1 cellular context compared by ENCODE assay signal in the genomic region with DNA sequence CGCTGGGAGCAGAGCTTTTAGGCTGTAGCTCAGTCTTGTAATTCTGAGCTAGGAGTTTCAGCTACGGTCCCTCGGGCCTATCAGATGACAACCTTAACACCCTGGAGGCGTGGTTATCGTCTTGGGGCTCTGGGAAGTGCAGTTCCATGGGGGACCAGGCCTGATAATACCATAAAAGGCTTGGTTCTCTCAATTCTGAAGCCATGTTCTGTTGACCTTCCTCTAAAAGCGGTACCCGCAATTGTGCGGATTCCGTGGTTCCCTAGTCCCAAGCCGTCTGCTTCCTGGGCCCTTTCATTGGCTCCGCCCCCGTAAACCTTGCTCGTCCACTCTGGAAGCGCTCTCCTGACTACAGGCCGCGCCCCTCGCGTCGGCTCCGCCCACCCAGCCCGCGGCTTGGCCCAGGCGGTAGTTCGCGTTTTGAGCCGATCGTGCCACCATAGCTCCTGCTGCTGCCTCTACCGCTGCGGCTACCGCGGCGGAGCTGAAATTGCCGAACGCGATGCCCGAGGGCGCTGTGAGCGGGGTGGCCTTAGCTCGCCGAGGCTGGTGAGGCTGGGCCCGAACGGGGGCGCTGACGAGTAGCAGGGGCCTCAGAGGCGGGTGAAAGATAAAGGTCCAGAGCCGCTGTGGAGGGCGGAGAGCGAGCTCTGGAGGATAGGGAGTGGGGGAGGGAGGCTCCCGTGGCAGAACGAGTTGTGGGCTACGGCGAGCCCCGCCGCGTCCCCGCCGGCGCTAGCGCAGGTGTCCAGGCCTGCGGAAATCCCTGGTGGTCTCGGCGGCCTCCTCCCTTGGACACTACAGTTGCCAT.
TF ChIP-seq lines count a peak whose summit lies in the region.

A gene with protein sequence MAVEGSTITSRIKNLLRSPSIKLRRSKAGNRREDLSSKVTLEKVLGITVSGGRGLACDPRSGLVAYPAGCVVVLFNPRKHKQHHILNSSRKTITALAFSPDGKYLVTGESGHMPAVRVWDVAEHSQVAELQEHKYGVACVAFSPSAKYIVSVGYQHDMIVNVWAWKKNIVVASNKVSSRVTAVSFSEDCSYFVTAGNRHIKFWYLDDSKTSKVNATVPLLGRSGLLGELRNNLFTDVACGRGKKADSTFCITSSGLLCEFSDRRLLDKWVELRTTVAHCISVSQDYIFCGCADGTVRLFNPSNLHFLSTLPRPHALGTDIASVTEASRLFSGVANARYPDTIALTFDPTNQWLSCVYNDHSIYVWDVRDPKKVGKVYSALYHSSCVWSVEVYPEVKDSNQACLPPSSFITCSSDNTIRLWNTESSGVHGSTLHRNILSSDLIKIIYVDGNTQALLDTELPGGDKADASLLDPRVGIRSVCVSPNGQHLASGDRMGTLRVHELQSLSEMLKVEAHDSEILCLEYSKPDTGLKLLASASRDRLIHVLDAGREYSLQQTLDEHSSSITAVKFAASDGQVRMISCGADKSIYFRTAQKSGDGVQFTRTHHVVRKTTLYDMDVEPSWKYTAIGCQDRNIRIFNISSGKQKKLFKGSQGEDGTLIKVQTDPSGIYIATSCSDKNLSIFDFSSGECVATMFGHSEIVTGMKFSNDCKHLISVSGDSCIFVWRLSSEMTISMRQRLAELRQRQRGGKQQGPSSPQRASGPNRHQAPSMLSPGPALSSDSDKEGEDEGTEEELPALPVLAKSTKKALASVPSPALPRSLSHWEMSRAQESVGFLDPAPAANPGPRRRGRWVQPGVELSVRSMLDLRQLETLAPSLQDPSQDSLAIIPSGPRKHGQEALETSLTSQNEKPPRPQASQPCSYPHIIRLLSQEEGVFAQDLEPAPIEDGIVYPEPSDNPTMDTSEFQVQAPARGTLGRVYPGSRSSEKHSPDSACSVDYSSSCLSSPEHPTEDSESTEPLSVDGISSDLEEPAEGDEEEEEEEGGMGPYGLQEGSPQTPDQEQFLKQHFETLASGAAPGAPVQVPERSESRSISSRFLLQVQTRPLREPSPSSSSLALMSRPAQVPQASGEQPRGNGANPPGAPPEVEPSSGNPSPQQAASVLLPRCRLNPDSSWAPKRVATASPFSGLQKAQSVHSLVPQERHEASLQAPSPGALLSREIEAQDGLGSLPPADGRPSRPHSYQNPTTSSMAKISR (N-terminal part only) (plus strand): TSS at position 423 of the 811 bp plus-strand sequence. CDS start 792 bp downstream, outside the sequence.

TF ChIP-seq in K562, 482 proteins besides CTCF, POLR2A, EP300 and RAD21 (continued from another document and continues in another):
- peak in 1 of 2 experiments; percentile 71; a peak in 1 of 4 replicates for TF ChIP-seq HDAC1 (IDR thresholded peaks at IDR 0.05)
- TF ChIP-seq MYBL2 (IDR thresholded peaks at IDR 0.05; ENCODE audit: low read depth): no peak
- TF ChIP-seq MYBL2 (CRISPR knock-in tag; IDR thresholded peaks at IDR 0.05; ENCODE audit: borderline replicate concordance): no peak
- TF ChIP-seq, protein P1, sequence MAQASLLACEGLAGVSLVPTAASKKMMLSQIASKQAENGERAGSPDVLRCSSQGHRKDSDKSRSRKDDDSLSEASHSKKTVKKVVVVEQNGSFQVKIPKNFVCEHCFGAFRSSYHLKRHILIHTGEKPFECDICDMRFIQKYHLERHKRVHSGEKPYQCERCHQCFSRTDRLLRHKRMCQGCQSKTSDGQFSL (CRISPR knock-in tag; IDR thresholded peaks at IDR 0.05): peak; percentile 35; the same call in 1 of the 2 replicates
- TF ChIP-seq, protein P1 (tag; IDR thresholded peaks at IDR 0.05): no peak
- TF ChIP-seq, protein P2, sequence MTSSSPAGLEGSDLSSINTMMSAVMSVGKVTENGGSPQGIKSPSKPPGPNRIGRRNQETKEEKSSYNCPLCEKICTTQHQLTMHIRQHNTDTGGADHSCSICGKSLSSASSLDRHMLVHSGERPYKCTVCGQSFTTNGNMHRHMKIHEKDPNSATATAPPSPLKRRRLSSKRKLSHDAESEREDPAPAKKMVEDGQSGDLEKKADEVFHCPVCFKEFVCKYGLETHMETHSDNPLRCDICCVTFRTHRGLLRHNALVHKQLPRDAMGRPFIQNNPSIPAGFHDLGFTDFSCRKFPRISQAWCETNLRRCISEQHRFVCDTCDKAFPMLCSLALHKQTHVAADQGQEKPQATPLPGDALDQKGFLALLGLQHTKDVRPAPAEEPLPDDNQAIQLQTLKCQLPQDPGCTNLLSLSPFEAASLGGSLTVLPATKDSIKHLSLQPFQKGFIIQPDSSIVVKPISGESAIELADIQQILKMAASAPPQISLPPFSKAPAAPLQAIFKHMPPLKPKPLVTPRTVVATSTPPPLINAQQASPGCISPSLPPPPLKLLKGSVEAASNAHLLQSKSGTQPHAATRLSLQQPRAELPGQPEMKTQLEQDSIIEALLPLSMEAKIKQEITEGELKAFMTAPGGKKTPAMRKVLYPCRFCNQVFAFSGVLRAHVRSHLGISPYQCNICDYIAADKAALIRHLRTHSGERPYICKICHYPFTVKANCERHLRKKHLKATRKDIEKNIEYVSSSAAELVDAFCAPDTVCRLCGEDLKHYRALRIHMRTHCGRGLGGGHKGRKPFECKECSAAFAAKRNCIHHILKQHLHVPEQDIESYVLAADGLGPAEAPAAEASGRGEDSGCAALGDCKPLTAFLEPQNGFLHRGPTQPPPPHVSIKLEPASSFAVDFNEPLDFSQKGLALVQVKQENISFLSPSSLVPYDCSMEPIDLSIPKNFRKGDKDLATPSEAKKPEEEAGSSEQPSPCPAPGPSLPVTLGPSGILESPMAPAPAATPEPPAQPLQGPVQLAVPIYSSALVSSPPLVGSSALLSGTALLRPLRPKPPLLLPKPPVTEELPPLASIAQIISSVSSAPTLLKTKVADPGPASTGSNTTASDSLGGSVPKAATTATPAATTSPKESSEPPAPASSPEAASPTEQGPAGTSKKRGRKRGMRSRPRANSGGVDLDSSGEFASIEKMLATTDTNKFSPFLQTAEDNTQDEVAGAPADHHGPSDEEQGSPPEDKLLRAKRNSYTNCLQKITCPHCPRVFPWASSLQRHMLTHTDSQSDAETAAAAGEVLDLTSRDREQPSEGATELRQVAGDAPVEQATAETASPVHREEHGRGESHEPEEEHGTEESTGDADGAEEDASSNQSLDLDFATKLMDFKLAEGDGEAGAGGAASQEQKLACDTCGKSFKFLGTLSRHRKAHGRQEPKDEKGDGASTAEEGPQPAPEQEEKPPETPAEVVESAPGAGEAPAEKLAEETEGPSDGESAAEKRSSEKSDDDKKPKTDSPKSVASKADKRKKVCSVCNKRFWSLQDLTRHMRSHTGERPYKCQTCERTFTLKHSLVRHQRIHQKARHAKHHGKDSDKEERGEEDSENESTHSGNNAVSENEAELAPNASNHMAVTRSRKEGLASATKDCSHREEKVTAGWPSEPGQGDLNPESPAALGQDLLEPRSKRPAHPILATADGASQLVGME (CRISPR knock-in tag; IDR thresholded peaks at IDR 0.05): peak; percentile 66; the same call in 1 of the 2 replicates
- TF ChIP-seq, protein P3, sequence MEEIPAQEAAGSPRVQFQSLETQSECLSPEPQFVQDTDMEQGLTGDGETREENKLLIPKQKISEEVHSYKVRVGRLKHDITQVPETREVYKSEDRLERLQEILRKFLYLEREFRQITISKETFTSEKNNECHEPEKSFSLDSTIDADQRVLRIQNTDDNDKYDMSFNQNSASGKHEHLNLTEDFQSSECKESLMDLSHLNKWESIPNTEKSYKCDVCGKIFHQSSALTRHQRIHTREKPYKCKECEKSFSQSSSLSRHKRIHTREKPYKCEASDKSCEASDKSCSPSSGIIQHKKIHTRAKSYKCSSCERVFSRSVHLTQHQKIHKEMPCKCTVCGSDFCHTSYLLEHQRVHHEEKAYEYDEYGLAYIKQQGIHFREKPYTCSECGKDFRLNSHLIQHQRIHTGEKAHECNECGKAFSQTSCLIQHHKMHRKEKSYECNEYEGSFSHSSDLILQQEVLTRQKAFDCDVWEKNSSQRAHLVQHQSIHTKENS (CRISPR knock-in tag; IDR thresholded peaks at IDR 0.05): no peak
- TF ChIP-seq ZNF707 (CRISPR knock-in tag; conservative IDR thresholded peaks at IDR 0.05): no peak
- TF ChIP-seq, protein P4, sequence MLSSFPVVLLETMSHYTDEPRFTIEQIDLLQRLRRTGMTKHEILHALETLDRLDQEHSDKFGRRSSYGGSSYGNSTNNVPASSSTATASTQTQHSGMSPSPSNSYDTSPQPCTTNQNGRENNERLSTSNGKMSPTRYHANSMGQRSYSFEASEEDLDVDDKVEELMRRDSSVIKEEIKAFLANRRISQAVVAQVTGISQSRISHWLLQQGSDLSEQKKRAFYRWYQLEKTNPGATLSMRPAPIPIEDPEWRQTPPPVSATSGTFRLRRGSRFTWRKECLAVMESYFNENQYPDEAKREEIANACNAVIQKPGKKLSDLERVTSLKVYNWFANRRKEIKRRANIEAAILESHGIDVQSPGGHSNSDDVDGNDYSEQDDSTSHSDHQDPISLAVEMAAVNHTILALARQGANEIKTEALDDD (IDR thresholded peaks at IDR 0.05): peak; percentile 57; the same call in 1 of the 2 replicates
- peak; percentile 50; the same call in 1 of the 2 replicates for TF ChIP-seq POLR2H (tag; IDR thresholded peaks at IDR 0.05; ENCODE audit: low read depth)
- peak; percentile 68; the same call in 1 of the 2 replicates for TF ChIP-seq ZNF263 (CRISPR knock-in tag; IDR thresholded peaks at IDR 0.05; ENCODE audit: borderline replicate concordance)
- TF ChIP-seq, protein P5, sequence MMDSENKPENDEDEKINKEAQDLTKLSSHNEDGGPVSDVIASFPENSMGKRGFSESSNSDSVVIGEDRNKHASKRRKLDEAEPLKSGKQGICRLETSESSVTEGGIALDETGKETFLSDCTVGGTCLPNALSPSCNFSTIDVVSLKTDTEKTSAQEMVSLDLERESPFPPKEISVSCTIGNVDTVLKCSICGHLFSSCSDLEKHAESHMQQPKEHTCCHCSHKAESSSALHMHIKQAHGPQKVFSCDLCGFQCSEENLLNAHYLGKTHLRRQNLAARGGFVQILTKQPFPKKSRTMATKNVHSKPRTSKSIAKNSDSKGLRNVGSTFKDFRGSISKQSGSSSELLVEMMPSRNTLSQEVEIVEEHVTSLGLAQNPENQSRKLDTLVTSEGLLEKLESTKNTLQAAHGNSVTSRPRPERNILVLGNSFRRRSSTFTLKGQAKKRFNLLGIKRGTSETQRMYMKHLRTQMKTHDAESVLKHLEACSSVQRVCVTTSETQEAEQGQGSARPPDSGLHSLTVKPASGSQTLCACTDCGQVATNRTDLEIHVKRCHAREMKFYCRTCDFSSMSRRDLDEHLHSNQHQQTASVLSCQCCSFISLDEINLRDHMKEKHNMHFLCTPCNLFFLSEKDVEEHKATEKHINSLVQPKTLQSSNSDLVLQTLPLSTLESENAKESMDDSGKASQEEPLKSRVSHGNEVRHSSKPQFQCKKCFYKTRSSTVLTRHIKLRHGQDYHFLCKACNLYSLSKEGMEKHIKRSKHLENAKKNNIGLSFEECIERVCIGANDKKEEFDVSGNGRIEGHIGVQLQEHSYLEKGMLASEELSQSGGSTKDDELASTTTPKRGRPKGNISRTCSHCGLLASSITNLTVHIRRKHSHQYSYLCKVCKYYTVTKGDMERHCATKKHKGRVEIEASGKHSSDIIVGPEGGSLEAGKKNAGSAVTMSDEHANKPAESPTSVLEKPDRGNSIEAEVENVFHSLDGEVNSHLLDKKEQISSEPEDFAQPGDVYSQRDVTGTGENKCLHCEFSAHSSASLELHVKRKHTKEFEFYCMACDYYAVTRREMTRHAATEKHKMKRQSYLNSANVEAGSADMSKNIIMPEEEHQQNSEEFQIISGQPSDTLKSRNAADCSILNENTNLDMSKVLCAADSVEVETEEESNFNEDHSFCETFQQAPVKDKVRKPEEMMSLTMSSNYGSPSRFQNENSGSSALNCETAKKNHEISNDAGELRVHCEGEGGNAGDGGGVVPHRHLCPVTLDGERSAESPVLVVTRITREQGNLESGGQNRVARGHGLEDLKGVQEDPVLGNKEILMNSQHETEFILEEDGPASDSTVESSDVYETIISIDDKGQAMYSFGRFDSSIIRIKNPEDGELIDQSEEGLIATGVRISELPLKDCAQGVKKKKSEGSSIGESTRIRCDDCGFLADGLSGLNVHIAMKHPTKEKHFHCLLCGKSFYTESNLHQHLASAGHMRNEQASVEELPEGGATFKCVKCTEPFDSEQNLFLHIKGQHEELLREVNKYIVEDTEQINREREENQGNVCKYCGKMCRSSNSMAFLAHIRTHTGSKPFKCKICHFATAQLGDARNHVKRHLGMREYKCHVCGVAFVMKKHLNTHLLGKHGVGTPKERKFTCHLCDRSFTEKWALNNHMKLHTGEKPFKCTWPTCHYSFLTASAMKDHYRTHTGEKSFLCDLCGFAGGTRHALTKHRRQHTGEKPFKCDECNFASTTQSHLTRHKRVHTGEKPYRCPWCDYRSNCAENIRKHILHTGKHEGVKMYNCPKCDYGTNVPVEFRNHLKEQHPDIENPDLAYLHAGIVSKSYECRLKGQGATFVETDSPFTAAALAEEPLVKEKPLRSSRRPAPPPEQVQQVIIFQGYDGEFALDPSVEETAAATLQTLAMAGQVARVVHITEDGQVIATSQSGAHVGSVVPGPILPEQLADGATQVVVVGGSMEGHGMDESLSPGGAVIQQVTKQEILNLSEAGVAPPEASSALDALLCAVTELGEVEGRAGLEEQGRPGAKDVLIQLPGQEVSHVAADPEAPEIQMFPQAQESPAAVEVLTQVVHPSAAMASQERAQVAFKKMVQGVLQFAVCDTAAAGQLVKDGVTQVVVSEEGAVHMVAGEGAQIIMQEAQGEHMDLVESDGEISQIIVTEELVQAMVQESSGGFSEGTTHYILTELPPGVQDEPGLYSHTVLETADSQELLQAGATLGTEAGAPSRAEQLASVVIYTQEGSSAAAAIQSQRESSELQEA (IDR thresholded peaks at IDR 0.05; ENCODE audit: low read depth): peak; percentile 97
- TF ChIP-seq HIVEP1 (CRISPR knock-in tag; IDR thresholded peaks at IDR 0.05): peak; percentile 6; the same call in 1 of the 2 replicates
- no peak for TF ChIP-seq PRPF4 (IDR thresholded peaks at IDR 0.05; ENCODE audit: insufficient read depth, low read depth, low read length, poor library complexity, severe bottlenecking)
- TF ChIP-seq RB1 (IDR thresholded peaks at IDR 0.05; ENCODE audit: low read depth): peak; percentile 96
- TF ChIP-seq PRMT5 (CRISPR knock-in tag; IDR thresholded peaks at IDR 0.05): no peak
- TF ChIP-seq, protein P6, sequence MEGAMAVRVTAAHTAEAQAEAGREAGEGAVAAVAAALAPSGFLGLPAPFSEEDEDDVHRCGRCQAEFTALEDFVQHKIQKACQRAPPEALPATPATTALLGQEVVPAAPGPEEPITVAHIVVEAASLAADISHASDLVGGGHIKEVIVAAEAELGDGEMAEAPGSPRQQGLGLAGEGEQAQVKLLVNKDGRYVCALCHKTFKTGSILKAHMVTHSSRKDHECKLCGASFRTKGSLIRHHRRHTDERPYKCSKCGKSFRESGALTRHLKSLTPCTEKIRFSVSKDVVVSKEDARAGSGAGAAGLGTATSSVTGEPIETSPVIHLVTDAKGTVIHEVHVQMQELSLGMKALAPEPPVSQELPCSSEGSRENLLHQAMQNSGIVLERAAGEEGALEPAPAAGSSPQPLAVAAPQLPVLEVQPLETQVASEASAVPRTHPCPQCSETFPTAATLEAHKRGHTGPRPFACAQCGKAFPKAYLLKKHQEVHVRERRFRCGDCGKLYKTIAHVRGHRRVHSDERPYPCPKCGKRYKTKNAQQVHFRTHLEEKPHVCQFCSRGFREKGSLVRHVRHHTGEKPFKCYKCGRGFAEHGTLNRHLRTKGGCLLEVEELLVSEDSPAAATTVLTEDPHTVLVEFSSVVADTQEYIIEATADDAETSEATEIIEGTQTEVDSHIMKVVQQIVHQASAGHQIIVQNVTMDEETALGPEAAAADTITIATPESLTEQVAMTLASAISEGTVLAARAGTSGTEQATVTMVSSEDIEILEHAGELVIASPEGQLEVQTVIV (CRISPR knock-in tag; IDR thresholded peaks at IDR 0.05; ENCODE audit: borderline replicate concordance): no peak
- TF ChIP-seq ZFX (CRISPR knock-in tag; IDR thresholded peaks at IDR 0.05): peak; percentile 76
